Comparison of ENCODE assay signal across 17 cellular contexts in genomic region chr12:78406213-78406612, GRCh38.
"Had no signal": no experiment of that assay in that cellular context is flagged by ENCODE, and none has a peak within 500 bp of the region (broad histone marks: within the 10 kb centered on the region; RNA-seq: fewer than 3 reads in every experiment).

No MANE protein-coding gene starts in this region.

- H3K27me3 ChIP-seq: foreskin keratinocyte, heart left ventricle, pancreas, upper lobe of left lung had no signal

- H3K4me1 ChIP-seq: foreskin keratinocyte, heart left ventricle, pancreas, upper lobe of left lung had no signal

- H3K4me3 ChIP-seq: heart left ventricle, pancreas, upper lobe of left lung had no signal

- H3K27ac ChIP-seq: foreskin keratinocyte, heart left ventricle, pancreas, upper lobe of left lung had no signal

- H3K27ac Mint-ChIP-seq: activated B cell treated with CpG ODN at 0.5 μM for 24 hours; activated CD4-positive, alpha-beta T cell treated with anti-CD3 and anti-CD28 coated beads, Interleukin-2, amount 10 ng/mL, durations not matched to agents 7 days and 5 days; activated naive CD4-positive, alpha-beta T cell treated with anti-CD3 and anti-CD28 coated beads, Interleukin-2, amount 50 U/mL, for 72 hours; T-helper 1 cell treated with Interleukin-12 subunit alpha and Interleukin-12 subunit beta and Interleukin-4 antibody, amounts not matched to agents 30 μg/mL and 1 μg/mL, for 36 hours had no signal

- FAIRE-seq: endometrium, keratinocyte, pancreas had no signal

- H3K4me3 Mint-ChIP-seq: activated B cell treated with CpG ODN at 0.5 μM for 24 hours; activated CD4-positive, alpha-beta T cell treated with anti-CD3 and anti-CD28 coated beads, Interleukin-2, amount 10 ng/mL, durations not matched to agents 7 days and 5 days; T-helper 1 cell treated with Interleukin-12 subunit alpha and Interleukin-12 subunit beta and Interleukin-4 antibody, amounts not matched to agents 30 μg/mL and 1 μg/mL, for 36 hours had no signal

- H3K4me1 Mint-ChIP-seq: activated B cell treated with CpG ODN at 0.5 μM for 24 hours; activated CD4-positive, alpha-beta T cell treated with anti-CD3 and anti-CD28 coated beads, Interleukin-2, amount 10 ng/mL, durations not matched to agents 7 days and 5 days had no signal

- H3K9me3 ChIP-seq: heart left ventricle, pancreas, upper lobe of left lung had no signal

- H3K36me3 ChIP-seq: heart left ventricle, pancreas, upper lobe of left lung had no signal

- ATAC-seq: activated naive CD4-positive, alpha-beta T cell treated with anti-CD3 and anti-CD28 coated beads, Interleukin-2, amount 50 U/mL, for 72 hours; esophagus mucosa; foreskin keratinocyte; heart left ventricle; pancreas; stimulated activated naive CD8-positive, alpha-beta T cell treated with anti-CD3 and anti-CD28 coated beads, Interleukin-15, Interleukin-2, amounts not matched to agents 100 U/mL and 50 U/mL, for 24 hours had no signal

- H3K9me3 Mint-ChIP-seq: activated B cell treated with CpG ODN at 0.5 μM for 24 hours; activated CD4-positive, alpha-beta T cell treated with anti-CD3 and anti-CD28 coated beads, Interleukin-2, amount 10 ng/mL, durations not matched to agents 7 days and 5 days had no signal

- DNase-seq: activated B cell treated with CpG ODN at 0.5 μM for 24 hours; activated CD4-positive, alpha-beta T cell treated with anti-CD3 and anti-CD28 coated beads, Interleukin-2, amount 10 ng/mL, durations not matched to agents 7 days and 5 days; activated effector memory CD4-positive, alpha-beta T cell treated with Interleukin-2 at 50 U/mL for 16 hours; activated T-cell treated with anti-CD3 and anti-CD28 coated beads, Interleukin-2, amount 50 U/mL, for 1 hour; amniotic stem cell; foreskin keratinocyte; heart left ventricle; pancreas; stimulated activated CD4-positive, alpha-beta T cell treated with anti-CD3 and anti-CD28 coated beads, Interleukin-4, amount 100 ng/mL, for 1 hour; stimulated activated CD8-positive, alpha-beta memory T cell treated with anti-CD3 and anti-CD28 coated beads, Interleukin-4, amount 100 ng/mL, for 48 hours; stimulated activated naive CD8-positive, alpha-beta T cell treated with anti-CD3 and anti-CD28 coated beads, Interleukin-15, Interleukin-2, amounts not matched to agents 100 U/mL and 50 U/mL, for 24 hours; upper lobe of left lung had no signal

- H3K27me3 Mint-ChIP-seq: activated B cell treated with CpG ODN at 0.5 μM for 24 hours; activated CD4-positive, alpha-beta T cell treated with anti-CD3 and anti-CD28 coated beads, Interleukin-2, amount 10 ng/mL, durations not matched to agents 7 days and 5 days had no signal

- H3K36me3 Mint-ChIP-seq: activated naive CD4-positive, alpha-beta T cell treated with anti-CD3 and anti-CD28 coated beads, Interleukin-2, amount 50 U/mL, for 72 hours had no signal
